In genomic region chr15:85545757-85546156, GRCh38 we compare ENCODE assay signal across 17 cellular contexts.
DNase-seq lines count a peak whose midpoint lies in the region; ATAC-seq and TF ChIP-seq lines count a peak whose summit lies in the region.
"Had no signal": no experiment of that assay in that cellular context is flagged by ENCODE, and none has a peak within 500 bp of the region (broad histone marks: within the 10 kb centered on the region; RNA-seq: fewer than 3 reads in every experiment).

No MANE protein-coding gene starts in this region.

- TF ChIP-seq CTCF in colonic mucosa (IDR thresholded peaks at IDR 0.05), result no peak
- no peak for TF ChIP-seq CTCF in mesothelial cell of epicardium (IDR thresholded peaks at IDR 0.05; ENCODE audit: unreplicated experiment)

- no peaks in the 10 kb centered on the region for H3K27me3 Mint-ChIP-seq in activated CD4-positive, alpha-beta T cell treated with anti-CD3 and anti-CD28 coated beads for 36 hours
- H3K27me3 Mint-ChIP-seq in mesothelial cell of epicardium (ENCODE audit: low read depth), result no peaks in the 10 kb centered on the region
- H3K27me3 Mint-ChIP-seq: central memory CD8-positive, alpha-beta T cell had no signal

- H3K9me3 Mint-ChIP-seq in activated CD4-positive, alpha-beta T cell treated with anti-CD3 and anti-CD28 coated beads for 36 hours (ENCODE audit: low read depth), result no peaks in the 10 kb centered on the region
- no peaks in the 10 kb centered on the region for H3K9me3 Mint-ChIP-seq in mesothelial cell of epicardium
- H3K9me3 Mint-ChIP-seq: activated T-helper 1 cell treated with anti-CD3 and anti-CD28 coated beads, Interleukin-12 subunit alpha, Interleukin-12 subunit beta, Interleukin-2, Interleukin-4 antibody, amounts not matched to agents 30 ng/mL and 10 ng/mL and 1 ng/mL, durations not matched to agents 14 hours and 24 hours and 36 hours; central memory CD8-positive, alpha-beta T cell; H9; neural progenitor cell had no signal

- intact Hi-C loops in activated CD4-positive, alpha-beta T cell treated with anti-CD3 and anti-CD28 coated beads for 36 hours (cut with DNase I, micrococcal nuclease), result loop anchor here in 1 of 2 experiments (1.0 kb wide), 1 partner anchor 36 kb away; no protein-coding TSS in a partner anchor
- intact Hi-C loops in colonic mucosa (cut with DNase I), result no loop called here

- H3K36me3 ChIP-seq in colonic mucosa, result no peaks in the 10 kb centered on the region
- peaks cover 2% of the 10 kb centered on the region in 2 donors for H3K36me3 ChIP-seq in mucosa of rectum (ENCODE audit: control insufficient read depth in 2 of 2, insufficient read depth in 2 of 2, low read length in 2 of 2)
- H3K36me3 ChIP-seq in urinary bladder (ENCODE audit: insufficient read depth), result no peaks in the 10 kb centered on the region
- H3K36me3 ChIP-seq: neural progenitor cell had no signal

- H3K27me3 ChIP-seq in colonic mucosa (no peaks in the 10 kb centered on the region), mucosa of rectum (ENCODE audit: control insufficient read depth in 2 of 2, insufficient read depth in 2 of 2, low read length in 2 of 2) (no peaks in the 10 kb centered on the region)
- H3K27me3 ChIP-seq: neural progenitor cell had no signal

- H3K27ac ChIP-seq in colonic mucosa, result peak overlapping the region; percentile 81
- peak overlapping the region; percentile 71 to 91 for H3K27ac ChIP-seq in mucosa of rectum (ENCODE audit: low read depth in 2 of 2, low read length in 2 of 2)
- H3K27ac ChIP-seq in urinary bladder (ENCODE audit: low read depth), result peak overlapping the region; percentile 38
- H3K27ac ChIP-seq: KMS-11, neural progenitor cell had no signal

- H3K4me3 ChIP-seq in colonic mucosa, result no peak overlapping the region
- H3K4me3 ChIP-seq in mucosa of rectum (ENCODE audit: low read length in 2 of 2), result no peak overlapping the region
- H3K4me3 ChIP-seq in urinary bladder (ENCODE audit: low read depth, low read length), result no peak overlapping the region
- H3K4me3 ChIP-seq: neural progenitor cell had no signal

- 86% methylated on average over 3 of the region's 3 CpGs for WGBS in urinary bladder

- peak overlapping the region; percentile 3 for H3K27ac Mint-ChIP-seq in activated CD4-positive, alpha-beta T cell treated with anti-CD3 and anti-CD28 coated beads for 36 hours
- H3K27ac Mint-ChIP-seq in mesothelial cell of epicardium, result no peak overlapping the region
- H3K27ac Mint-ChIP-seq: H9, neural progenitor cell had no signal

- ATAC-seq in activated CD4-positive, alpha-beta T cell treated with anti-CD3 and anti-CD28 coated beads for 36 hours, result no peak

- CTCF ChIA-PET in activated CD4-positive, alpha-beta T cell treated with anti-CD3 and anti-CD28 coated beads for 36 hours (lab: Charles Lee), result interaction anchor here (0.6 to 1.5 kb wide), 4 partner anchors 12 to 165 kb away, joined by 3 to 5 read pairs (median 4); no protein-coding TSS in a partner anchor

- H3K4me1 ChIP-seq in colonic mucosa (peaks cover 20% of the 10 kb centered on the region), mucosa of rectum (ENCODE audit: control insufficient read depth in 2 of 2, insufficient read depth in 2 of 2, low read length in 2 of 2) (peaks cover 34 to 47% of the 10 kb centered on the region in 2 donors), urinary bladder (ENCODE audit: insufficient read depth) (no peaks in the 10 kb centered on the region)

- POLR2A ChIA-PET in activated CD4-positive, alpha-beta T cell treated with anti-CD3 and anti-CD28 coated beads for 36 hours (lab: Charles Lee), result no interaction called here

- H3K9me3 ChIP-seq in colonic mucosa (no peaks in the 10 kb centered on the region), mucosa of rectum (ENCODE audit: control insufficient read depth in 2 of 2, low read length in 2 of 2) (no peaks in the 10 kb centered on the region)

- H3K9ac ChIP-seq in colonic mucosa (ENCODE audit: low read depth in 2 of 2, low read length in 2 of 2) (peak overlapping the region in 1 of 2 donors; percentile 4), mucosa of rectum (ENCODE audit: low read depth in 1 of 2, low read length in 2 of 2) (no peak overlapping the region)
- H3K9ac ChIP-seq: KMS-11, neural progenitor cell had no signal

- H3K36me3 Mint-ChIP-seq in activated CD4-positive, alpha-beta T cell treated with anti-CD3 and anti-CD28 coated beads for 36 hours (ENCODE audit: low read depth), result peaks cover 16% of the 10 kb centered on the region
- peaks cover 16% of the 10 kb centered on the region for H3K36me3 Mint-ChIP-seq in mesothelial cell of epicardium

- no peak for DNase-seq in activated CD4-positive, alpha-beta T cell treated with anti-CD3 and anti-CD28 coated beads for 36 hours
- no peak for DNase-seq in activated CD4-positive, alpha-beta T cell treated with anti-CD3 and anti-CD28 coated beads, Interleukin-2, amount 50 U/mL, for 48 hours
- DNase-seq in colonic mucosa (no peak), mesothelial cell of epicardium (ENCODE audit: low spot score in 2 of 2, unreplicated experiment in 2 of 2) (no peak), NCI-H82 treated with DMSO at 0.1 percent for 48 hours (lab: John Stamatoyannopoulos, UW; ENCODE audit: unreplicated experiment) (no peak)
- DNase-seq in activated CD8-positive, alpha-beta memory T cell treated with anti-CD3 and anti-CD28 coated beads, Interleukin-2, amount 50 U/mL, for 48 hours, result no peak
- DNase-seq: DMS79; erythroblast; H9; RPMI8226; stimulated activated naive CD4-positive, alpha-beta T cell treated with Interleukin-2 at 50 U/mL for 16 hours had no signal

- peaks cover 70% of the 10 kb centered on the region for H3K4me1 Mint-ChIP-seq in activated CD4-positive, alpha-beta T cell treated with anti-CD3 and anti-CD28 coated beads for 36 hours
- H3K4me1 Mint-ChIP-seq in mesothelial cell of epicardium, result peaks cover 12% of the 10 kb centered on the region

- no peak overlapping the region for H3K4me3 Mint-ChIP-seq in activated CD4-positive, alpha-beta T cell treated with anti-CD3 and anti-CD28 coated beads for 36 hours
- no peak overlapping the region for H3K4me3 Mint-ChIP-seq in mesothelial cell of epicardium
- H3K4me3 Mint-ChIP-seq: activated T-helper 1 cell treated with anti-CD3 and anti-CD28 coated beads, Interleukin-12 subunit alpha, Interleukin-12 subunit beta, Interleukin-2, Interleukin-4 antibody, amounts not matched to agents 30 ng/mL and 10 ng/mL and 1 ng/mL, durations not matched to agents 14 hours and 24 hours and 36 hours; central memory CD8-positive, alpha-beta T cell; H9; neural progenitor cell had no signal
